Comparison of ENCODE assay signal across 1 cellular context in the genomic region with DNA sequence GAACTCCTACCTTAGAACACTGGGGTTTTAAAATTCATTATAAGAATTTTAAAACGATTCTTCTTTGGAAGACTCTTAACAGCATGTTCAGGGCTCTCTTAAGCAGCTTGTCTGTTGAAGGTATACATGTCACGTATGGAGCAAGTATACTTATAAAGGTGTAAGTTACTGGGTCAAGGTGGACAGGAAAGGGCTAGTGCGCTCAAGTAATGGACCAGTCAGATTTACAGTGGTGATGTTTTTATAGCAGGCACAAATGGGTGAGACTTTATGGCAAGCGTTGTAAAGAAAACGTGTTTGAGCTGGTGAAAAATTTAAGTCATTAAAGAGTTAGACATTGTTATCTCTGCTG.
TF ChIP-seq lines count a peak whose summit lies in the region.

No MANE protein-coding gene starts in this region.

TF ChIP-seq in H1, 55 proteins besides CTCF, POLR2A, EP300 and RAD21 (continued from another document):
- TF ChIP-seq TEAD4 (IDR thresholded peaks at IDR 0.05; ENCODE audit: low read depth, low read length) = no peak
